Comparison of ENCODE assay signal across 1 cellular context in genomic region chr2:200137691-200138090, GRCh38.
TF ChIP-seq lines count a peak whose summit lies in the region.

No MANE protein-coding gene starts in this region.

TF ChIP-seq in H1, 55 proteins besides CTCF, POLR2A, EP300 and RAD21 (continued from another document):
- TF ChIP-seq ATF2 (IDR thresholded peaks at IDR 0.05; ENCODE audit: low read length) (no peak), ASH2L (IDR thresholded peaks at IDR 0.05; ENCODE audit: low read length) (no peak), CHD7 (IDR thresholded peaks at IDR 0.05; ENCODE audit: insufficient replicate concordance, low read length) (no peak), TEAD4 (IDR thresholded peaks at IDR 0.05; ENCODE audit: low read depth, low read length) (no peak), JUND (IDR thresholded peaks at IDR 0.05; ENCODE audit: low read length) (no peak), BCL11A (IDR thresholded peaks at IDR 0.05; ENCODE audit: low read depth in 2 of 2, low read length in 2 of 2) (no peak)
TF ChIP-seq in H1: peak in this region for 0.
